ENCODE assay signal across 15 cellular contexts in genomic region chr2:175234650-175235049, GRCh38.
DNase-seq lines count a peak whose midpoint lies in the region; ATAC-seq and TF ChIP-seq lines count a peak whose summit lies in the region.
"Had no signal": no experiment of that assay in that cellular context is flagged by ENCODE, and none has a peak within 500 bp of the region (broad histone marks: within the 10 kb centered on the region; RNA-seq: fewer than 3 reads in every experiment).

No MANE protein-coding gene starts in this region.

- CTCF ChIA-PET in RWPE1 (lab: Yijun Ruan, JAX), result no interaction called here

- TF ChIP-seq CTCF in RWPE1 (conservative IDR thresholded peaks at IDR 0.05; ENCODE audit: low read depth), result no peak

- POLR2A ChIA-PET in RWPE1 (lab: Yijun Ruan, JAX; ENCODE audit: low non-redundant PET), result no interaction called here

- no peak overlapping the region for H3K27ac ChIP-seq in RWPE1

- peak; percentile 78 for ATAC-seq in GM18502 (IDR thresholded peaks at IDR 0.05; ENCODE audit: poor library complexity, unreplicated experiment)
- ATAC-seq in GM21515 (IDR thresholded peaks at IDR 0.05; ENCODE audit: unreplicated experiment), result peak; percentile 91
- peak; percentile 90 for ATAC-seq in HG03159 (IDR thresholded peaks at IDR 0.05; ENCODE audit: unreplicated experiment)
- ATAC-seq in GM18520 (IDR thresholded peaks at IDR 0.05; ENCODE audit: unreplicated experiment), result no peak
- ATAC-seq: natural killer cell had no signal

- DNase-seq in RPMI8226, result peak; percentile 8
- no peak for DNase-seq in RWPE1 (ENCODE audit: low spot score)
- DNase-seq in GM19238 (ENCODE audit: insufficient read length, low spot score), result no peak
- DNase-seq in NCI-H2081 (lab: John Stamatoyannopoulos, UW), result no peak
- DNase-seq: activated CD4-positive, CD25-positive, alpha-beta regulatory T cell; activated naive CD4-positive, alpha-beta T cell treated with anti-CD3 and anti-CD28 coated beads, Interleukin-2, amount 50 U/mL, for 16 hours; DND-41; MG63; natural killer cell; NCI-H2171; stimulated activated CD4-positive, alpha-beta T cell treated with anti-CD3 and anti-CD28 coated beads, Interleukin-1b, Interleukin-23, amount 100 ng/mL, for 48 hours had no signal
